23 cellular contexts compared by ENCODE assay signal in genomic region chr13:94020426-94020825, GRCh38.
"Had no signal": no experiment of that assay in that cellular context is flagged by ENCODE, and none has a peak within 500 bp of the region (broad histone marks: within the 10 kb centered on the region; RNA-seq: fewer than 3 reads in every experiment).

No MANE protein-coding gene starts in this region.

- H2AFZ ChIP-seq: parathyroid adenoma had no signal

- H3K9me3 Mint-ChIP-seq: effector memory CD8-positive, alpha-beta T cell; stimulated activated naive CD8-positive, alpha-beta T cell treated with anti-CD3 and anti-CD28 coated beads, Interleukin-15, Interleukin-2, amounts not matched to agents 100 ng/mL and 50 ng/mL, for 24 hours had no signal

- DNase-seq: effector memory CD8-positive, alpha-beta T cell; kidney; left cardiac atrium; left ventricle myocardium inferior; lower lobe of right lung; naive B cell; occipital lobe; right lobe of liver; spleen; stimulated activated CD4-positive, alpha-beta T cell treated with anti-CD3 and anti-CD28 coated beads, Interleukin-15, amount 100 ng/mL, for 24 hours; stimulated activated CD4-positive, alpha-beta T cell treated with anti-CD3 and anti-CD28 coated beads, Interleukin-1b, Interleukin-23, amount 100 ng/mL, for 48 hours; stimulated activated CD4-positive, alpha-beta T cell treated with anti-CD3 and anti-CD28 coated beads, Interleukin-4, amount 100 ng/mL, for 24 hours; tibial artery had no signal

- H3K9me3 ChIP-seq: esophagus muscularis mucosa, gastroesophageal sphincter, left ventricle myocardium inferior, lower lobe of right lung, prostate gland, right lobe of liver, spleen, tibial artery had no signal

- H3K9ac ChIP-seq: parathyroid adenoma had no signal

- H3K36me3 Mint-ChIP-seq: memory B cell; naive B cell; stimulated activated memory B cell treated with anti-CD40 and anti-IgM and Interleukin-4, amounts not matched to agents 10 μg/mL and 1 μg/mL and 100 μg/mL, for 72 hours had no signal

- H3K27me3 Mint-ChIP-seq: dendritic cell treated with granulocyte-macrophage colony-stimulating factor and Interleukin-4, amounts not matched to agents 40 ng/mL and 50 ng/mL, for 4 days; memory B cell; naive B cell; stimulated activated memory B cell treated with anti-CD40 and anti-IgM and Interleukin-4, amounts not matched to agents 10 μg/mL and 1 μg/mL and 100 μg/mL, for 72 hours had no signal

- H3K36me3 ChIP-seq: esophagus muscularis mucosa, gastroesophageal sphincter, left ventricle myocardium inferior, lower lobe of right lung, prostate gland, right lobe of liver, spleen, tibial artery had no signal

- H3K27me3 ChIP-seq: esophagus muscularis mucosa, gastroesophageal sphincter, right lobe of liver, spleen, tibial artery had no signal

- H3K79me2 ChIP-seq: parathyroid adenoma had no signal

- H3K4me3 Mint-ChIP-seq: dendritic cell treated with granulocyte-macrophage colony-stimulating factor and Interleukin-4, amounts not matched to agents 40 ng/mL and 50 ng/mL, for 4 days; effector memory CD8-positive, alpha-beta T cell; memory B cell; naive B cell; nephron; stimulated activated memory B cell treated with anti-CD40 and anti-IgM and Interleukin-4, amounts not matched to agents 10 μg/mL and 1 μg/mL and 100 μg/mL, for 72 hours; stimulated activated naive CD8-positive, alpha-beta T cell treated with anti-CD3 and anti-CD28 coated beads, Interleukin-15, Interleukin-2, amounts not matched to agents 100 ng/mL and 50 ng/mL, for 24 hours had no signal

- H3K4me1 Mint-ChIP-seq: memory B cell; naive B cell; nephron; stimulated activated memory B cell treated with anti-CD40 and anti-IgM and Interleukin-4, amounts not matched to agents 10 μg/mL and 1 μg/mL and 100 μg/mL, for 72 hours had no signal

- H3K27ac Mint-ChIP-seq: dendritic cell treated with granulocyte-macrophage colony-stimulating factor and Interleukin-4, amounts not matched to agents 40 ng/mL and 50 ng/mL, for 4 days; effector memory CD8-positive, alpha-beta T cell; memory B cell; naive B cell; nephron; stimulated activated memory B cell treated with anti-CD40 and anti-IgM and Interleukin-4, amounts not matched to agents 10 μg/mL and 1 μg/mL and 100 μg/mL, for 72 hours; stimulated activated naive CD8-positive, alpha-beta T cell treated with anti-CD3 and anti-CD28 coated beads, Interleukin-15, Interleukin-2, amounts not matched to agents 100 ng/mL and 50 ng/mL, for 24 hours had no signal

- H3K4me1 ChIP-seq: esophagus muscularis mucosa, gastroesophageal sphincter, left ventricle myocardium inferior, lower lobe of right lung, parathyroid adenoma, prostate gland, right lobe of liver, spleen, tibial artery had no signal

- H3K27ac ChIP-seq: epithelial cell of prostate, esophagus muscularis mucosa, gastroesophageal sphincter, left ventricle myocardium inferior, lower lobe of right lung, parathyroid adenoma, prostate gland, right lobe of liver, spleen, tibial artery had no signal

- H3K4me3 ChIP-seq: esophagus muscularis mucosa, gastroesophageal sphincter, left ventricle myocardium inferior, lower lobe of right lung, prostate gland, right lobe of liver, spleen, tibial artery had no signal
